Comparison of ENCODE assay signal across 1 cellular context in genomic region chr3:136678981-136679380, GRCh38.
TF ChIP-seq lines count a peak whose summit lies in the region.

No MANE protein-coding gene starts in this region.

TF ChIP-seq in HepG2, 621 proteins besides CTCF, POLR2A, EP300 and RAD21 (continued from another document):
- TF ChIP-seq, protein P1, sequence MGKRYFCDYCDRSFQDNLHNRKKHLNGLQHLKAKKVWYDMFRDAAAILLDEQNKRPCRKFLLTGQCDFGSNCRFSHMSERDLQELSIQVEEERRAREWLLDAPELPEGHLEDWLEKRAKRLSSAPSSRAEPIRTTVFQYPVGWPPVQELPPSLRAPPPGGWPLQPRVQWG (CRISPR knock-in tag; IDR thresholded peaks at IDR 0.05; ENCODE audit: borderline replicate concordance, low read depth) = no peak
- TF ChIP-seq GLI4 (CRISPR knock-in tag; IDR thresholded peaks at IDR 0.05; ENCODE audit: borderline replicate concordance) = no peak
- TF ChIP-seq ZNF891 (CRISPR knock-in tag; IDR thresholded peaks at IDR 0.05) = no peak
- no peak for TF ChIP-seq U2AF1 (optimal IDR thresholded peaks at IDR 0.05; ENCODE audit: low read depth, low read length)
- TF ChIP-seq ZNF317 (CRISPR knock-in tag; IDR thresholded peaks at IDR 0.05) = no peak
- no peak for TF ChIP-seq ZNF567 (CRISPR knock-in tag; IDR thresholded peaks at IDR 0.05; ENCODE audit: borderline replicate concordance)
